In the genomic region with DNA sequence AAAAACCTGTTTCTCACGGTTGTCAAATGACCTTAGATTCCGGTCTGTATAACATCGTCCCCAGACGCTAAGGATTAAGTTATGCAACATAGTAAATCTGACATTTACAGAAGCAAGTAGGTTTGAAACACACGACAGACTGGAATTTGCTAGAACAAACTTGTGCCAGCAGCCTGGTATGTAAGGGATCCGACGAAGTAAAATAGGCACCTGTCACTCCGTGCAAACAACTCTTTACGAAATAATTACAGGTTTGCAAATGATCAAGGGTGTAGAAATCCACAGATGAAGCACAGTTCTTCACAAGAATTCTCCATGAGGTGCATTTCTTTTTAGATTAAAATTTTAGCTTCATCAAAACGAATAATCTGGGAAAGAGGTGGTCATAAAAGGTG, we compare ENCODE assay signal across 1 cellular context.
TF ChIP-seq lines count a peak whose summit lies in the region.

No MANE protein-coding gene starts in this region.

TF ChIP-seq in IMR-90, 13 proteins besides CTCF, POLR2A, EP300 and RAD21:
- peak; percentile 48 for TF ChIP-seq CEBPB (IDR thresholded peaks at IDR 0.05; ENCODE audit: low read depth, low read length)
- no peak for TF ChIP-seq FOS (IDR thresholded peaks at IDR 0.05; ENCODE audit: low read depth, low read length)
- TF ChIP-seq CHD1 (IDR thresholded peaks at IDR 0.05; ENCODE audit: low read depth, low read length): no peak
